In genomic region chr4:128359422-128359821, GRCh38 we compare ENCODE assay signal across 21 cellular contexts.
"Had no signal": no experiment of that assay in that cellular context is flagged by ENCODE, and none has a peak within 500 bp of the region (broad histone marks: within the 10 kb centered on the region; RNA-seq: fewer than 3 reads in every experiment).

No MANE protein-coding gene starts in this region.

- H3K27me3 ChIP-seq: hepatocyte, left lung, neural progenitor cell, spleen, thyroid gland, upper lobe of right lung had no signal

- H3K9ac ChIP-seq: neural progenitor cell had no signal

- H3K27ac ChIP-seq: left lung, neural progenitor cell, spleen, upper lobe of right lung, WERI-Rb-1 had no signal

- H3K36me3 ChIP-seq: left lung, neural progenitor cell, spleen, thyroid gland, upper lobe of right lung, WERI-Rb-1 had no signal

- H3K4me3 ChIP-seq: hepatocyte, left lung, neural progenitor cell, spleen, thyroid gland, upper lobe of right lung had no signal

- H3K4me1 ChIP-seq: neural progenitor cell had no signal

- ATAC-seq: naive thymus-derived CD8-positive, alpha-beta T cell; sciatic nerve; T-cell had no signal

- DNase-seq: activated CD4-positive, alpha-beta T cell treated with anti-CD3 and anti-CD28 coated beads, Interleukin-2, amount 50 U/mL, for 1 hour; activated CD4-positive, CD25-positive, alpha-beta regulatory T cell treated with anti-CD3 and anti-CD28 coated beads, Interleukin-2, amount 50 U/mL, for 72 hours; activated naive CD4-positive, alpha-beta T cell treated with Interleukin-2 at 50 U/mL for 16 hours; activated naive CD8-positive, alpha-beta T cell treated with anti-CD3 and anti-CD28 coated beads, Interleukin-2, amount 10 ng/mL, durations not matched to agents 7 days and 5 days; amygdala; effector CD8-positive, alpha-beta T cell; foreskin fibroblast; immature natural killer cell; left lung; naive thymus-derived CD8-positive, alpha-beta T cell; spleen; stimulated activated CD4-positive, alpha-beta T cell treated with anti-CD3 and anti-CD28 coated beads, Interleukin-4, amount 100 ng/mL, for 1 hour; stimulated activated naive CD4-positive, alpha-beta T cell treated with Interleukin-2 at 50 U/mL for 16 hours; substantia nigra; T-cell; thyroid gland; upper lobe of right lung; WERI-Rb-1 had no signal

- H3K9me3 ChIP-seq: left lung, spleen, thyroid gland, upper lobe of right lung had no signal
